Comparison of ENCODE assay signal across 1 cellular context in genomic region chr12:132422057-132423043, GRCh38.
TF ChIP-seq lines count a peak whose summit lies in the region.

No MANE protein-coding gene starts in this region.

TF ChIP-seq in K562, 482 proteins besides CTCF, POLR2A, EP300 and RAD21 (continued from another document and continues in another):
- no peak for TF ChIP-seq RREB1 (CRISPR knock-in tag; IDR thresholded peaks at IDR 0.05)
- no peak for TF ChIP-seq CHD4 (IDR thresholded peaks at IDR 0.05; ENCODE audit: insufficient read depth, insufficient replicate concordance, low read depth, low read length, poor library complexity, severe bottlenecking)
- no peak for TF ChIP-seq ZKSCAN1 (IDR thresholded peaks at IDR 0.05; ENCODE audit: low read depth, low read length)
- no peak for TF ChIP-seq ZNF165 (CRISPR knock-in tag; IDR thresholded peaks at IDR 0.05; ENCODE audit: borderline replicate concordance)
- no peak for TF ChIP-seq SAFB (IDR thresholded peaks at IDR 0.05; ENCODE audit: borderline replicate concordance, low read depth, low read length)
- no peak for TF ChIP-seq CGGBP1 (CRISPR knock-in tag; IDR thresholded peaks at IDR 0.05)
- TF ChIP-seq HMBOX1 (IDR thresholded peaks at IDR 0.05): no peak
- TF ChIP-seq LARP7 (IDR thresholded peaks at IDR 0.05): no peak
- TF ChIP-seq ZNF146 (CRISPR knock-in tag; IDR thresholded peaks at IDR 0.05; ENCODE audit: unreplicated experiment): no peak
- TF ChIP-seq HNRNPLL (IDR thresholded peaks at IDR 0.05; ENCODE audit: low read depth, low read length, poor library complexity, severe bottlenecking): no peak
- TF ChIP-seq BACH1 (tag; IDR thresholded peaks at IDR 0.05): no peak
- peak; percentile 33; the same call in 1 of the 2 replicates for TF ChIP-seq ZEB2 (IDR thresholded peaks at IDR 0.05)
- no peak for TF ChIP-seq ARID3B (CRISPR knock-in tag; IDR thresholded peaks at IDR 0.05; ENCODE audit: borderline replicate concordance)
- TF ChIP-seq ZNF311 (CRISPR knock-in tag; IDR thresholded peaks at IDR 0.05): no peak
- TF ChIP-seq PRPF4 (IDR thresholded peaks at IDR 0.05; ENCODE audit: insufficient read depth, low read depth, low read length, poor library complexity, severe bottlenecking): no peak
- no peak for TF ChIP-seq MEIS2 (IDR thresholded peaks at IDR 0.05; ENCODE audit: partially characterized antibody)
- TF ChIP-seq ZNF274 (IDR thresholded peaks at IDR 0.05; ENCODE audit: borderline replicate concordance, low read depth, low read length): no peak
- TF ChIP-seq MYBL2 (IDR thresholded peaks at IDR 0.05; ENCODE audit: low read depth): peak; percentile 43; the same call in 1 of the 2 replicates
- TF ChIP-seq MYBL2 (CRISPR knock-in tag; IDR thresholded peaks at IDR 0.05; ENCODE audit: borderline replicate concordance): no peak
- peak; percentile 59; the same call in 1 of the 2 replicates for TF ChIP-seq MTA3 (IDR thresholded peaks at IDR 0.05; ENCODE audit: borderline replicate concordance)
- no peak for TF ChIP-seq PURB (CRISPR knock-in tag; IDR thresholded peaks at IDR 0.05; ENCODE audit: low read depth)
- TF ChIP-seq IFI16 (CRISPR knock-in tag; IDR thresholded peaks at IDR 0.05): no peak
- no peak for TF ChIP-seq POLR2AphosphoS2 (IDR thresholded peaks at IDR 0.05; ENCODE audit: low read length)
- TF ChIP-seq ZNF263 (CRISPR knock-in tag; IDR thresholded peaks at IDR 0.05; ENCODE audit: borderline replicate concordance): no peak
- TF ChIP-seq XRCC3 (IDR thresholded peaks at IDR 0.05): no peak
- no peak for TF ChIP-seq ZNF184 (CRISPR knock-in tag; IDR thresholded peaks at IDR 0.05)
- TF ChIP-seq ARHGAP35 (IDR thresholded peaks at IDR 0.05; ENCODE audit: partially characterized antibody): no peak
- TF ChIP-seq ELK3 (CRISPR knock-in tag; IDR thresholded peaks at IDR 0.05): no peak
- TF ChIP-seq SMARCB1 (IDR thresholded peaks at IDR 0.05; ENCODE audit: insufficient read length, low read depth): no peak
- no peak for TF ChIP-seq BCLAF1 (IDR thresholded peaks at IDR 0.05; ENCODE audit: borderline replicate concordance in 1 of 2, control insufficient read depth in 1 of 2, low read depth in 2 of 2, low read length in 1 of 2)
- peak; percentile 80 for TF ChIP-seq CTBP1 (IDR thresholded peaks at IDR 0.05; ENCODE audit: borderline replicate concordance)
- no peak for TF ChIP-seq DLX4 (CRISPR knock-in tag; IDR thresholded peaks at IDR 0.05)
- TF ChIP-seq CEBPG (CRISPR knock-in tag; IDR thresholded peaks at IDR 0.05): peak; percentile 90
- peak; percentile 45 to 90; a peak in 2 of 4 replicates for TF ChIP-seq CEBPG (tag; conservative IDR thresholded peaks at IDR 0.05 in 1 of 2, IDR thresholded peaks at IDR 0.05 in 1 of 2)
- TF ChIP-seq ATF7 (IDR thresholded peaks at IDR 0.05): peak; percentile 80
- no peak for TF ChIP-seq SP2 (IDR thresholded peaks at IDR 0.05; ENCODE audit: extremely low read depth, low read depth, low read length, poor library complexity, severe bottlenecking)
- 0 out of 2 replicates have a peak, but pooled peaks have one; percentile 42 for TF ChIP-seq GABPB1 (CRISPR knock-in tag; IDR thresholded peaks at IDR 0.05)
- no peak for TF ChIP-seq CBFA2T3 (IDR thresholded peaks at IDR 0.05)
- TF ChIP-seq MCM7 (IDR thresholded peaks at IDR 0.05): no peak
- TF ChIP-seq PRMT5 (CRISPR knock-in tag; IDR thresholded peaks at IDR 0.05): no peak
- TF ChIP-seq ZNF507 (tag; conservative IDR thresholded peaks at IDR 0.05): no peak
- no peak for TF ChIP-seq STAT5A (IDR thresholded peaks at IDR 0.05; ENCODE audit: borderline replicate concordance, low read length)
- no peak for TF ChIP-seq ZNF212 (CRISPR knock-in tag; IDR thresholded peaks at IDR 0.05)
- no peak for TF ChIP-seq ID3 (CRISPR knock-in tag; IDR thresholded peaks at IDR 0.05)
- no peak for TF ChIP-seq ID3 (tag; IDR thresholded peaks at IDR 0.05)
- no peak for TF ChIP-seq PHB (CRISPR knock-in tag; IDR thresholded peaks at IDR 0.05)
- no peak for TF ChIP-seq SAP30 (IDR thresholded peaks at IDR 0.05; ENCODE audit: borderline replicate concordance, insufficient read depth, low read depth, low read length, poor library complexity, severe bottlenecking)
- no peak for TF ChIP-seq ZNF217 (CRISPR knock-in tag; IDR thresholded peaks at IDR 0.05)
- no peak for TF ChIP-seq GTF2E2 (tag; IDR thresholded peaks at IDR 0.05)
- no peak for TF ChIP-seq KHSRP (IDR thresholded peaks at IDR 0.05)
- no peak for TF ChIP-seq E2F5 (CRISPR knock-in tag; IDR thresholded peaks at IDR 0.05)
- no peak for TF ChIP-seq MECOM (CRISPR knock-in tag; IDR thresholded peaks at IDR 0.05)
- no peak for TF ChIP-seq UBTF (IDR thresholded peaks at IDR 0.05; ENCODE audit: borderline replicate concordance in 1 of 2, low read depth in 2 of 2, low read length in 2 of 2)
- TF ChIP-seq MIER1 (IDR thresholded peaks at IDR 0.05; ENCODE audit: low read depth): no peak
- TF ChIP-seq CCNT2 (IDR thresholded peaks at IDR 0.05; ENCODE audit: borderline replicate concordance, extremely low read depth, insufficient read length, low read depth, low read length): no peak
- TF ChIP-seq ZNF79 (CRISPR knock-in tag; IDR thresholded peaks at IDR 0.05; ENCODE audit: low read depth): no peak
- no peak for TF ChIP-seq PHTF2 (CRISPR knock-in tag; IDR thresholded peaks at IDR 0.05)
